ENCODE assay signal across 21 cellular contexts in the genomic region with DNA sequence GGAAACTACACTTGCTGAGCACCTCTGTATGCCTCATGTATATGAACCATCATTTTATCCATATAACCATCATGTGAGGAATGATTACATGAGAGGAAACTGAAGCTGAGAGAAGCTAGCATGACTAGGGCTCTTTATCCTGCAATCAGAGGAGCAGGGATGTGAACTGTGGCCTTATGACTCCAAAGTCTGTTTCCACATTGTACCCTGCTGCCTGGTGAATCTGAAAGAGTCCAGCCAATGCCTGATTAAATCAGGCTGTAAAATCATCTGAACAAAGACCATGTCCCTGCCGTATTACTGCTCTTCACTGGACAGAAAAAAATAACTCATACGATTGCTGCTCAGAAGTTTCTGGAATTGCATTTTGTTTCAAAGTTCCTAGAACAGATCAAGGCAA.
"Had no signal": no experiment of that assay in that cellular context is flagged by ENCODE, and none has a peak within 500 bp of the region (broad histone marks: within the 10 kb centered on the region; RNA-seq: fewer than 3 reads in every experiment).

No MANE protein-coding gene starts in this region.

- H3K27me3 ChIP-seq: adrenal gland, colonic mucosa, esophagus squamous epithelium, gastrocnemius medialis, heart left ventricle, neutrophil, suprapubic skin had no signal

- H3K4me1 ChIP-seq: colonic mucosa, gastrocnemius medialis, parathyroid adenoma had no signal

- H3K4me3 ChIP-seq: adrenal gland, colonic mucosa, esophagus squamous epithelium, gastrocnemius medialis, heart left ventricle, suprapubic skin had no signal

- H3K9ac ChIP-seq: parathyroid adenoma had no signal

- ATAC-seq: gastrocnemius medialis; heart left ventricle; left lobe of liver; naive thymus-derived CD4-positive, alpha-beta T cell; stimulated activated naive CD8-positive, alpha-beta T cell treated with anti-CD3 and anti-CD28 coated beads, Interleukin-15, Interleukin-2, amounts not matched to agents 100 U/mL and 50 U/mL, for 24 hours had no signal

- H3K27ac ChIP-seq: adrenal gland, colonic mucosa, esophagus squamous epithelium, gastrocnemius medialis, heart left ventricle, neutrophil, parathyroid adenoma, suprapubic skin had no signal

- H2AFZ ChIP-seq: parathyroid adenoma had no signal

- H3K36me3 ChIP-seq: adrenal gland, colonic mucosa, gastrocnemius medialis, neutrophil had no signal

- DNase-seq: activated CD4-positive, alpha-beta memory T cell treated with anti-CD3 and anti-CD28 coated beads, Interleukin-2, amount 10 ng/mL, durations not matched to agents 7 days and 5 days; activated CD4-positive, alpha-beta T cell treated with anti-CD3 and anti-CD28 coated beads for 4 hours; activated effector memory CD4-positive, alpha-beta T cell treated with Interleukin-2 at 50 U/mL for 16 hours; activated naive CD4-positive, alpha-beta T cell treated with anti-CD3 and anti-CD28 coated beads, Interleukin-2, amount 50 U/mL, for 16 hours; activated T-cell treated with anti-CD3 and anti-CD28 coated beads, Interleukin-2, amount 50 U/mL, for 24 hours; adrenal gland; colonic mucosa; effector CD8-positive, alpha-beta T cell; esophagus squamous epithelium; gastrocnemius medialis; heart left ventricle; naive thymus-derived CD4-positive, alpha-beta T cell; stimulated activated CD4-positive, alpha-beta T cell treated with anti-CD3 and anti-CD28 coated beads, Interleukin-15, amount 100 ng/mL, for 24 hours; stimulated activated CD4-positive, alpha-beta T cell treated with anti-CD3 and anti-CD28 coated beads, Interleukin-4, amount 100 ng/mL, for 4 hours; stimulated activated CD8-positive, alpha-beta memory T cell treated with anti-CD3 and anti-CD28 coated beads, Interleukin-4, amount 100 ng/mL, for 48 hours; stimulated activated naive CD8-positive, alpha-beta T cell treated with anti-CD3 and anti-CD28 coated beads, Interleukin-15, Interleukin-2, amounts not matched to agents 100 U/mL and 50 U/mL, for 24 hours; T-helper 2 cell had no signal

- H3K9me3 ChIP-seq: adrenal gland, colonic mucosa, esophagus squamous epithelium, gastrocnemius medialis, heart left ventricle, neutrophil, suprapubic skin had no signal

- H3K79me2 ChIP-seq: parathyroid adenoma had no signal
